8 cellular contexts compared by ENCODE assay signal in the genomic region with DNA sequence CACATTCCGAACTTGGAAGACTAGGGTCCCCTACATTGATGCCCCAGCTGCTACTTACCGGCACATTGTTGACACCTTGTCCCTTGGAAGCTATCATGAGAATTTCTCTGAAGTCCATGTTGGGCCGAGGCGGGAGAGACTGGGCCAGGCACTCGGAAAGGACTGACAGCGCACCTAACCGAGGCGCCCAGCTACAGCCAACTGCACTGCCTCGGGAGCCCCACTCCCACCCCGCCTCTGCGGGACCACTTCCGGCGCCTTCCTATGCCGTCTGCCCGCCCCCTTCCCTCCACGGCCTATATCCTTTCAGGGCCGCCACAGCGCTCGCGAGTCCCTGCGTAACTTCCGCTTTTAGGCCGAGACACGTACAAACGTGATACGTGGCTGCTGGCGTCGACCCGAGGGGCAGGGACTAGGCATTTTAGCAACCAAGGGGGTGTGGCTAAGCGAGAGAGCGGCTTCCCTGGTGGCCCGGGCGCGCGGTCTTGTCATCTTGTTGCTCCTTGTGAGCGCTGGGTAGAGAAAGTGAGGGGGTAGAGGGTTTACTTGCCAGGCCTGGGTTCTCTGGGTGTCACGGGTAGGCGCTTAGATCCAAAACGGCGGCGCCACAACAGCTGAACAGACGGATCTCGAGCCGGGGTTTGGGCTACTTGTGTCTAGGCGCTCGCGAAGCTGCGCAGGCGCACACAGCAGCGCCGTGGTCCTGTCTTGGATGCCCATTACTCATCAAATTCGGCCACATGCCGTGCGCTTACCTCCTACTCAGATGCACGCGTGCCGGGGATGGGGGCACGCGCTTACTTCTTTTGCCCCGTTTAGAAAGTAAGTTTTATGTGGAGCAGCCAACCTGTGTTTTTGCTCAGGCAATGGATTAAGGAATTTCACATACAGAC. TPM values are rescaled to one million over a fixed set of nuclear protein-coding genes. Genes with fewer than 3 reads are reported as not detected.
DNase-seq lines count a peak whose midpoint lies in the region; ATAC-seq and TF ChIP-seq lines count a peak whose summit lies in the region.

A gene with protein sequence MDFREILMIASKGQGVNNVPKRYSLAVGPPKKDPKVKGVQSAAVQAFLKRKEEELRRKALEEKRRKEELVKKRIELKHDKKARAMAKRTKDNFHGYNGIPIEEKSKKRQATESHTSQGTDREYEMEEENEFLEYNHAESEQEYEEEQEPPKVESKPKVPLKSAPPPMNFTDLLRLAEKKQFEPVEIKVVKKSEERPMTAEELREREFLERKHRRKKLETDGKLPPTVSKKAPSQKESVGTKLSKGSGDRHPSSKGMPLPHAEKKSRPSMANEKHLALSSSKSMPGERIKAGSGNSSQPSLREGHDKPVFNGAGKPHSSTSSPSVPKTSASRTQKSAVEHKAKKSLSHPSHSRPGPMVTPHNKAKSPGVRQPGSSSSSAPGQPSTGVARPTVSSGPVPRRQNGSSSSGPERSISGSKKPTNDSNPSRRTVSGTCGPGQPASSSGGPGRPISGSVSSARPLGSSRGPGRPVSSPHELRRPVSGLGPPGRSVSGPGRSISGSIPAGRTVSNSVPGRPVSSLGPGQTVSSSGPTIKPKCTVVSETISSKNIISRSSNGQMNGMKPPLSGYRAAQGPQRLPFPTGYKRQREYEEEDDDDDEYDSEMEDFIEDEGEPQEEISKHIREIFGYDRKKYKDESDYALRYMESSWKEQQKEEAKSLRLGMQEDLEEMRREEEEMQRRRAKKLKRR (minus strand): TSS at position 203 of the 893 bp plus-strand sequence. CDS start 85 bp downstream, at position 118.

- H3K36me3 Mint-ChIP-seq in activated B cell treated with CpG ODN at 0.5 μM for 24 hours (ENCODE audit: low read depth) = peaks cover 14% of the 10 kb centered on the region

- peak within 1 kb of the TSS; percentile 99 for H3K4me3 Mint-ChIP-seq in activated B cell treated with CpG ODN at 0.5 μM for 24 hours

- peak within 1 kb of the TSS; percentile 70 to 98 (median 90) for H3K4me3 ChIP-seq in spleen

- peak within 1 kb of the TSS; percentile 92 for H3K27ac ChIP-seq in caudate nucleus (ENCODE audit: low read depth, low read length)
- peak within 1 kb of the TSS; percentile 92 to 97 (median 95) for H3K27ac ChIP-seq in spleen

- H3K27me3 Mint-ChIP-seq in activated B cell treated with CpG ODN at 0.5 μM for 24 hours = peaks cover 3% of the 10 kb centered on the region

- H3K4me1 ChIP-seq in spleen = peaks cover 13 to 51% (median 33%) of the 10 kb centered on the region in 6 donors

- TF ChIP-seq POLR2A in GM18951 (IDR thresholded peaks at IDR 0.05; ENCODE audit: extremely low read depth, insufficient read depth, insufficient read length) (peak; percentile 97), spleen (IDR thresholded peaks at IDR 0.05) (peak; percentile 12 to 73 (median 62))

- POLR2A ChIA-PET in activated B cell treated with CpG ODN at 0.5 μM for 24 hours (lab: Charles Lee) = interaction anchor here (0.6 to 2.9 kb wide), 16 partner anchors 10 to 529 kb away, joined by 3 to 37 read pairs (median 5); partner anchors contain the start of genes GTF2H1, HPS5, LDHA and SAAL1

- intact Hi-C loops in activated B cell treated with CpG ODN at 0.5 μM for 24 hours (cut with micrococcal nuclease) (loop anchor here (1.0 to 5.0 kb wide), 15 partner anchors 16 to 1896 kb away; partner anchors contain the start of genes C11orf58, E2F8, GTF2H1 and HPS5), spleen (cut with DNase I; ENCODE audit: low total_unique reads) (loop anchor here (10.0 kb wide), 1 partner anchor 60 kb away; the partner anchor contains the start of gene TMEM86A)

- 0% methylated on average over 39 to 60 of the region's 60 CpGs for WGBS in spleen, 5 donors

- in situ Hi-C loops in GM18951 (cut with MboI; ENCODE audit: low sequenced_read_pairs, unreplicated experiment) = no loop called here

- H3K27me3 ChIP-seq in spleen (replicated peaks in 1 of 7) = no peaks in the 10 kb centered on the region

- TF ChIP-seq CTCF in activated B cell treated with CpG ODN at 0.5 μM for 24 hours (IDR thresholded peaks at IDR 0.05) = no peak
- peak in 3 of 11 experiments; percentile 33 to 60 (median 54) for TF ChIP-seq CTCF in spleen (IDR thresholded peaks at IDR 0.05 in 8 of 11, conservative IDR thresholded peaks at IDR 0.05 in 3 of 11)

- no peaks in the 10 kb centered on the region for H3K9me3 Mint-ChIP-seq in activated B cell treated with CpG ODN at 0.5 μM for 24 hours

- CTCF ChIA-PET in activated B cell treated with CpG ODN at 0.5 μM for 24 hours (lab: Charles Lee) = interaction anchor here (1.1 to 1.5 kb wide), 2 partner anchors 93 to 97 kb away, joined by 3 to 4 read pairs; no protein-coding TSS in a partner anchor

- DNase-seq in AG08395 (ENCODE audit: low spot score) (peak; percentile 96), NCI-H345 (lab: John Stamatoyannopoulos, UW) (peak; percentile 99), activated B cell treated with CpG ODN at 0.5 μM for 24 hours (peak; percentile 87), caudate nucleus (lab: John Stamatoyannopoulos, UW) (peak; percentile 75 to 100 (median 98)), inferior parietal cortex (ENCODE audit: extremely low spot score) (peak; percentile 99), spleen (peak; percentile 100)

- peak within 1 kb of the TSS; percentile 97 for H3K27ac Mint-ChIP-seq in activated B cell treated with CpG ODN at 0.5 μM for 24 hours

- peak; percentile 91 for ATAC-seq in HG03196 (IDR thresholded peaks at IDR 0.05; ENCODE audit: unreplicated experiment)
- peak; percentile 93 for ATAC-seq in activated B cell treated with CpG ODN at 0.5 μM for 24 hours (ENCODE audit: low read depth)

- peaks cover 25% of the 10 kb centered on the region for H3K4me1 Mint-ChIP-seq in activated B cell treated with CpG ODN at 0.5 μM for 24 hours

- H3K36me3 ChIP-seq in spleen = peaks cover 0 to 6% (median 0%) of the 10 kb centered on the region in 6 donors

- H3K9me3 ChIP-seq in spleen = no peaks in the 10 kb centered on the region

RNA-seq across cellular contexts. Expression of the gene that starts here (rescaled TPM):
- total RNA-seq in activated B cell treated with CpG ODN at 0.5 μM for 24 hours (22.0 and 22.7 TPM in 2 replicates), spleen (10 to 100 TPM; 16.2 to 23.1 (median 19.1) TPM)
- 1 to 10 TPM; 2.4 to 4.4 (median 2.9) TPM for polyA plus RNA-seq in spleen

Comparison
In these comparisons a context has a peak if more than half of its experiments do, and no peak if none do; other contexts are left out.
1. Peak in every context shown above with its lines: DNase-seq, ATAC-seq, H3K4me3 ChIP-seq and H3K27ac ChIP-seq.